Comparison of ENCODE assay signal across 1 cellular context in genomic region chr20:2872304-2873009, GRCh38.
TF ChIP-seq lines count a peak whose summit lies in the region.

No MANE protein-coding gene starts in this region.

TF ChIP-seq in A549, 52 proteins besides CTCF, POLR2A, EP300 and RAD21:
- TF ChIP-seq ATOH8 (CRISPR knock-in tag; IDR thresholded peaks at IDR 0.05; ENCODE audit: low read depth) = 0 out of 2 replicates have a peak, but pooled peaks have one; percentile 22
- TF ChIP-seq SMC3 (IDR thresholded peaks at IDR 0.05) = peak; percentile 46
- no peak for TF ChIP-seq PHF8 (IDR thresholded peaks at IDR 0.05; ENCODE audit: borderline replicate concordance, low read depth)
- 0 out of 2 replicates have a peak, but pooled peaks have one; percentile 58 for TF ChIP-seq RNF2 (IDR thresholded peaks at IDR 0.05; ENCODE audit: borderline replicate concordance, low read depth)
- TF ChIP-seq HDAC2 (IDR thresholded peaks at IDR 0.05) = no peak
- TF ChIP-seq ZC3H11A (IDR thresholded peaks at IDR 0.05) = no peak
- no peak for TF ChIP-seq MAFK (IDR thresholded peaks at IDR 0.05; ENCODE audit: partially characterized antibody)
- peak; percentile 69; the same call in 1 of the 2 replicates for TF ChIP-seq E2F6 (IDR thresholded peaks at IDR 0.05; ENCODE audit: borderline replicate concordance, low read depth)
- TF ChIP-seq EHMT2 (IDR thresholded peaks at IDR 0.05; ENCODE audit: low read depth) = no peak
- peak; percentile 80 for TF ChIP-seq MAX (IDR thresholded peaks at IDR 0.05)
